9 cellular contexts compared by ENCODE assay signal in genomic region chr5:72465601-72466563, GRCh38. TPM values are rescaled to one million over a fixed set of nuclear protein-coding genes. Genes with fewer than 3 reads are reported as not detected.
DNase-seq lines count a peak whose midpoint lies in the region; ATAC-seq lines count a peak whose summit lies in the region.
"Had no signal": no experiment of that assay in that cellular context is flagged by ENCODE, and none has a peak within 500 bp of the region (broad histone marks: within the 10 kb centered on the region; RNA-seq: fewer than 3 reads in every experiment).

No MANE protein-coding gene starts in this region.

- peaks cover 6% of the 10 kb centered on the region for H3K27me3 Mint-ChIP-seq in activated naive CD8-positive, alpha-beta T cell treated with anti-CD3 and anti-CD28 coated beads, Interleukin-2, amount 50 U/mL, for 24 hours
- H3K27me3 Mint-ChIP-seq in activated naive CD8-positive, alpha-beta T cell treated with anti-CD3 and anti-CD28 coated beads for 36 hours: peaks cover 19% of the 10 kb centered on the region
- H3K27me3 Mint-ChIP-seq: naive B cell had no signal

- peak overlapping the region; percentile 77 for H3K27ac ChIP-seq in skeletal muscle tissue (ENCODE audit: low read depth, low read length)

- H3K9me3 ChIP-seq in skeletal muscle tissue (ENCODE audit: control insufficient read depth in 3 of 3, low read length in 3 of 3): no peaks in the 10 kb centered on the region

- no peak overlapping the region for H3K4me3 Mint-ChIP-seq in activated naive CD8-positive, alpha-beta T cell treated with anti-CD3 and anti-CD28 coated beads, Interleukin-2, amount 50 U/mL, for 24 hours
- no peak overlapping the region for H3K4me3 Mint-ChIP-seq in activated naive CD8-positive, alpha-beta T cell treated with anti-CD3 and anti-CD28 coated beads for 36 hours

- H3K4me1 ChIP-seq in skeletal muscle tissue (ENCODE audit: control insufficient read depth in 3 of 3, insufficient read depth in 3 of 3, low read length in 3 of 3): peaks cover 20 to 36% (median 22%) of the 10 kb centered on the region in 3 donors

- H3K36me3 ChIP-seq in skeletal muscle tissue (ENCODE audit: control insufficient read depth in 3 of 3, insufficient read depth in 3 of 3, low read length in 3 of 3): no peaks in the 10 kb centered on the region

- H3K27ac Mint-ChIP-seq in activated naive CD8-positive, alpha-beta T cell treated with anti-CD3 and anti-CD28 coated beads, Interleukin-2, amount 50 U/mL, for 24 hours: peak overlapping the region; percentile 49
- no peak overlapping the region for H3K27ac Mint-ChIP-seq in activated naive CD8-positive, alpha-beta T cell treated with anti-CD3 and anti-CD28 coated beads for 36 hours

- no peaks in the 10 kb centered on the region for H3K9me3 Mint-ChIP-seq in activated naive CD8-positive, alpha-beta T cell treated with anti-CD3 and anti-CD28 coated beads, Interleukin-2, amount 50 U/mL, for 24 hours
- no peaks in the 10 kb centered on the region for H3K9me3 Mint-ChIP-seq in activated naive CD8-positive, alpha-beta T cell treated with anti-CD3 and anti-CD28 coated beads for 36 hours
- H3K9me3 Mint-ChIP-seq: naive B cell had no signal

- peak; percentile 64 for ATAC-seq in activated naive CD8-positive, alpha-beta T cell treated with anti-CD3 and anti-CD28 coated beads, Interleukin-2, amount 50 U/mL, for 24 hours
- ATAC-seq in HG02938 (IDR thresholded peaks at IDR 0.05; ENCODE audit: unreplicated experiment): peak; percentile 67

- in situ Hi-C loops in ACHN (cut with HindIII; ENCODE audit: low pct_ligation_motif_present, low pct_unique_long_range_greater_than_20kb, low sequenced_read_pairs): no loop called here

- H3K9ac ChIP-seq in skeletal muscle tissue (ENCODE audit: low read depth in 1 of 3, low read length in 3 of 3): no peak overlapping the region

- no peak overlapping the region for H3K4me3 ChIP-seq in skeletal muscle tissue (ENCODE audit: low read length in 3 of 3)

- no peaks in the 10 kb centered on the region for H3K36me3 Mint-ChIP-seq in activated naive CD8-positive, alpha-beta T cell treated with anti-CD3 and anti-CD28 coated beads, Interleukin-2, amount 50 U/mL, for 24 hours (ENCODE audit: low read depth)
- H3K36me3 Mint-ChIP-seq in activated naive CD8-positive, alpha-beta T cell treated with anti-CD3 and anti-CD28 coated beads for 36 hours: no peaks in the 10 kb centered on the region
- H3K36me3 Mint-ChIP-seq: naive B cell had no signal

- no peaks in the 10 kb centered on the region for H3K27me3 ChIP-seq in skeletal muscle tissue (ENCODE audit: control insufficient read depth in 3 of 3, insufficient read depth in 3 of 3, low read length in 3 of 3)

- peaks cover 12% of the 10 kb centered on the region for H3K4me1 Mint-ChIP-seq in activated naive CD8-positive, alpha-beta T cell treated with anti-CD3 and anti-CD28 coated beads, Interleukin-2, amount 50 U/mL, for 24 hours
- H3K4me1 Mint-ChIP-seq in activated naive CD8-positive, alpha-beta T cell treated with anti-CD3 and anti-CD28 coated beads for 36 hours: peaks cover 4% of the 10 kb centered on the region

- no peak for DNase-seq in activated naive CD8-positive, alpha-beta T cell treated with anti-CD3 and anti-CD28 coated beads, Interleukin-2, amount 50 U/mL, for 24 hours
- DNase-seq in activated naive CD8-positive, alpha-beta T cell treated with anti-CD3 and anti-CD28 coated beads for 36 hours: no peak
- DNase-seq in RPMI8226: peak; percentile 67
- no peak for DNase-seq in pons (ENCODE audit: low spot score)
- DNase-seq in ACHN: no peak
- DNase-seq in COR-L47 (lab: John Stamatoyannopoulos, UW): no peak
- DNase-seq: naive B cell had no signal

RNA-seq across cellular contexts. Expression of gene ZNF366, which starts 41.3 kb away (rescaled TPM):
- total RNA-seq in activated naive CD8-positive, alpha-beta T cell treated with anti-CD3 and anti-CD28 coated beads for 36 hours: not detected
- total RNA-seq in skeletal muscle tissue: 1.6 TPM
